Comparison of ENCODE assay signal across 1 cellular context in genomic region chr16:19697756-19698318, GRCh38.
A peak's percentile ranks its signal among the peaks of the same experiment; 100 is the strongest.
TF ChIP-seq lines count a peak whose summit lies in the region.

No MANE protein-coding gene starts in this region.

TF ChIP-seq in H1, 55 proteins besides CTCF, POLR2A, EP300 and RAD21:
- TF ChIP-seq POLR2AphosphoS5 (IDR thresholded peaks at IDR 0.05; ENCODE audit: low read depth, low read length) (peak; percentile 54; the same call in 1 of the 2 replicates), CEBPB (IDR thresholded peaks at IDR 0.05; ENCODE audit: low read depth, low read length) (no peak)
